Comparison of ENCODE assay signal across 21 cellular contexts in the genomic region with DNA sequence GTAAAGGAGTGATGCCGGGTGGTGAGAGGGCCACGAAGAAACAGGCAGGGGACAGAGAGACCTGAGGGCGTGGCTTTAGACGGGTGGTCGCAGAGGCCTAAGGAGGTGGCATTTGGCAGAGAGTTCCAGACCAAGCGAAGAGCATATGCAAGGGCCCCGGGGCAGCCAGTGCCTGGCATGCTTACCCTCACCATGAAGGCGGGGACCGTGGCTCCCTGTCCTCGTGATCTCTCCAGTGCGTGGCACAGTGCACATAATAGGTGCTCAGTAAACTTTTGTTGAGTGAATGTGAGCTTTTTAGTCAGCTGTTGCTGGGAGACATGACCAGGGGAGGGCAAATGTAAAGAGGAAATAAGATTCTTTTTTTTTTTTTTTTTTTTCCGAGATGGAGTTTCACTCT.
DNase-seq lines count a peak whose midpoint lies in the region; ATAC-seq and TF ChIP-seq lines count a peak whose summit lies in the region.
"Had no signal": no experiment of that assay in that cellular context is flagged by ENCODE, and none has a peak within 500 bp of the region (broad histone marks: within the 10 kb centered on the region; RNA-seq: fewer than 3 reads in every experiment).

No MANE protein-coding gene starts in this region.

- no peak overlapping the region for H3K4me3 Mint-ChIP-seq in stimulated activated memory B cell treated with anti-CD40 and anti-IgM and Interleukin-4, amounts not matched to agents 10 μg/mL and 1 μg/mL and 100 μg/mL, for 72 hours
- H3K4me3 Mint-ChIP-seq: B cell; CD4-positive, CD25-positive, alpha-beta regulatory T cell had no signal

- H4K8ac ChIP-seq in mesendoderm (ENCODE audit: low read depth, low read length): no peak overlapping the region

- no peaks in the 10 kb centered on the region for H3K9me3 Mint-ChIP-seq in stimulated activated memory B cell treated with anti-CD40 and anti-IgM and Interleukin-4, amounts not matched to agents 10 μg/mL and 1 μg/mL and 100 μg/mL, for 72 hours

- no peak overlapping the region for H2BK120ac ChIP-seq in mesendoderm (ENCODE audit: low read depth, low read length)

- H3K79me2 ChIP-seq in mesendoderm (ENCODE audit: control insufficient read depth, insufficient read depth, low read length): no peaks in the 10 kb centered on the region

- no peak for TF ChIP-seq CTCF in cardiac muscle cell (IDR thresholded peaks at IDR 0.05; ENCODE audit: low read depth, low read length)

- H2BK15ac ChIP-seq in mesendoderm (replicated peaks; ENCODE audit: low read depth): no peak overlapping the region

- no peak overlapping the region for H3K4me3 ChIP-seq in cardiac muscle cell
- peak overlapping the region in 1 of 2 donors; percentile 29 for H3K4me3 ChIP-seq in muscle layer of colon (ENCODE audit: low read depth in 1 of 2, low read length in 2 of 2)
- no peak overlapping the region for H3K4me3 ChIP-seq in mesendoderm (ENCODE audit: low read length)
- H3K4me3 ChIP-seq in SJCRH30: no peak overlapping the region
- H3K4me3 ChIP-seq: SJSA1 had no signal

- H3K4me1 ChIP-seq in cardiac muscle cell (ENCODE audit: low read depth) (peaks cover 18% of the 10 kb centered on the region), muscle layer of colon (ENCODE audit: insufficient read depth, low read length) (peaks cover 66% of the 10 kb centered on the region), mesendoderm (ENCODE audit: control insufficient read depth, low read depth, low read length) (peaks cover 9% of the 10 kb centered on the region), SJCRH30 (peaks cover 6% of the 10 kb centered on the region; the same call in 1 of the 2 replicates)

- no CpG with 5 or more reads among the region's 12 CpGs for WGBS in mesendoderm (ENCODE audit: extremely low coverage, insufficient coverage, low lambda C conversion rate)

- peak overlapping the region; percentile 72 for H3K27ac ChIP-seq in cardiac muscle cell
- H3K27ac ChIP-seq in muscle layer of colon (ENCODE audit: low read depth, low read length): peak overlapping the region; percentile 81
- H3K27ac ChIP-seq in mesendoderm (ENCODE audit: low read depth, low read length): no peak overlapping the region
- no peak overlapping the region for H3K27ac ChIP-seq in SJCRH30
- H3K27ac ChIP-seq: 22Rv1, KMS-11, SJSA1 had no signal

- H3K23ac ChIP-seq in mesendoderm (ENCODE audit: low read length): no peak overlapping the region

- intact Hi-C loops in cardiac septum (cut with DNase I): no loop called here

- peak overlapping the region; percentile 25 for H3K9ac ChIP-seq in muscle layer of colon (ENCODE audit: low read length)
- H3K9ac ChIP-seq in mesendoderm (ENCODE audit: low read length): no peak overlapping the region
- H3K9ac ChIP-seq: KMS-11 had no signal

- H3K36me3 Mint-ChIP-seq in stimulated activated memory B cell treated with anti-CD40 and anti-IgM and Interleukin-4, amounts not matched to agents 10 μg/mL and 1 μg/mL and 100 μg/mL, for 72 hours: no peaks in the 10 kb centered on the region
- H3K36me3 Mint-ChIP-seq: CD4-positive, CD25-positive, alpha-beta regulatory T cell had no signal

- no peaks in the 10 kb centered on the region for H3K27me3 ChIP-seq in cardiac muscle cell
- H3K27me3 ChIP-seq in muscle layer of colon (ENCODE audit: control insufficient read depth in 1 of 2, insufficient read depth in 2 of 2, low read length in 2 of 2): no peaks in the 10 kb centered on the region
- no peaks in the 10 kb centered on the region for H3K27me3 ChIP-seq in mesendoderm (ENCODE audit: insufficient read depth, low read length, poor library complexity)
- no peaks in the 10 kb centered on the region for H3K27me3 ChIP-seq in SJCRH30
- H3K27me3 ChIP-seq: SJSA1 had no signal

- no peak overlapping the region for H3K4me2 ChIP-seq in mesendoderm (ENCODE audit: low read length)
- H3K4me2 ChIP-seq: KMS-11 had no signal

- no peak overlapping the region for H3K27ac Mint-ChIP-seq in stimulated activated memory B cell treated with anti-CD40 and anti-IgM and Interleukin-4, amounts not matched to agents 10 μg/mL and 1 μg/mL and 100 μg/mL, for 72 hours
- H3K27ac Mint-ChIP-seq: B cell; CD4-positive, CD25-positive, alpha-beta regulatory T cell had no signal

- H3K79me1 ChIP-seq in mesendoderm (ENCODE audit: low read length): peaks cover 1% of the 10 kb centered on the region

- no peaks in the 10 kb centered on the region for H3K9me3 ChIP-seq in cardiac muscle cell (ENCODE audit: low read depth)
- H3K9me3 ChIP-seq in muscle layer of colon (ENCODE audit: low read length): no peaks in the 10 kb centered on the region
- H3K9me3 ChIP-seq in SJCRH30 (replicated peaks): no peaks in the 10 kb centered on the region
- H3K9me3 ChIP-seq: SJSA1 had no signal

- ATAC-seq in stimulated activated memory B cell treated with anti-CD40 and anti-IgM and Interleukin-4, amounts not matched to agents 10 μg/mL and 1 μg/mL and 100 μg/mL, for 72 hours: peak; percentile 1
- ATAC-seq: HepG2, PC-3 had no signal

- H3K36me3 ChIP-seq in cardiac muscle cell: no peaks in the 10 kb centered on the region
- no peaks in the 10 kb centered on the region for H3K36me3 ChIP-seq in muscle layer of colon (ENCODE audit: insufficient read depth, low read length)
- H3K36me3 ChIP-seq in mesendoderm (ENCODE audit: control insufficient read depth, insufficient read depth, low read length): no peaks in the 10 kb centered on the region
- no peaks in the 10 kb centered on the region for H3K36me3 ChIP-seq in SJCRH30
- H3K36me3 ChIP-seq: SJSA1 had no signal

- no peaks in the 10 kb centered on the region for H3K4me1 Mint-ChIP-seq in stimulated activated memory B cell treated with anti-CD40 and anti-IgM and Interleukin-4, amounts not matched to agents 10 μg/mL and 1 μg/mL and 100 μg/mL, for 72 hours
- H3K4me1 Mint-ChIP-seq: B cell; CD4-positive, CD25-positive, alpha-beta regulatory T cell had no signal

- DNase-seq in cardiac muscle cell (ENCODE audit: low read depth in 1 of 2, low spot score in 1 of 2) (no peak), cardiac septum (ENCODE audit: low spot score) (no peak), mesendoderm (no peak), NCI-H345 (lab: John Stamatoyannopoulos, UW) (no peak), NCI-H526 (lab: John Stamatoyannopoulos, UW) (no peak), SJCRH30 (no peak)
- DNase-seq: CD4-positive, CD25-positive, alpha-beta regulatory T cell; GF-D8; GOT3; NCI-H1417; NCI-H187; NCI-H2227 treated with DMSO at 0.1 percent for 48 hours; NCI-H524 treated with DMSO at 0.1 percent for 48 hours; PC-3 had no signal

- no peak overlapping the region for H3K18ac ChIP-seq in mesendoderm (ENCODE audit: low read length)

- no peak overlapping the region for H2AK5ac ChIP-seq in mesendoderm (ENCODE audit: low read length)

- H4K5ac ChIP-seq in mesendoderm (ENCODE audit: low read length): no peak overlapping the region

- no peak overlapping the region for H2BK5ac ChIP-seq in mesendoderm (ENCODE audit: low read length)

- no peak overlapping the region for H3K56ac ChIP-seq in mesendoderm (ENCODE audit: low read length)

- no peak overlapping the region for H3K4ac ChIP-seq in mesendoderm (ENCODE audit: low read depth, low read length)

- peaks cover 73% of the 10 kb centered on the region for H3K27me3 Mint-ChIP-seq in stimulated activated memory B cell treated with anti-CD40 and anti-IgM and Interleukin-4, amounts not matched to agents 10 μg/mL and 1 μg/mL and 100 μg/mL, for 72 hours
- H3K27me3 Mint-ChIP-seq: CD4-positive, CD25-positive, alpha-beta regulatory T cell had no signal

Comparison
In these comparisons a context has a peak if more than half of its experiments do, and no peak if none do; other contexts are left out.
1. H3K27ac ChIP-seq: peak in cardiac muscle cell (single experiment) and muscle layer of colon (single experiment); none in mesendoderm (single experiment) and SJCRH30 (single experiment).